ENCODE assay signal across 7 cellular contexts in genomic region chr6:107962723-107963122, GRCh38.
"Had no signal": no experiment of that assay in that cellular context is flagged by ENCODE, and none has a peak within 500 bp of the region (broad histone marks: within the 10 kb centered on the region; RNA-seq: fewer than 3 reads in every experiment).

No MANE protein-coding gene starts in this region.

- H3K27ac Mint-ChIP-seq: GM23338, H9, HFFc6 had no signal

- DNase-seq: H9, HCEC 1CT, HFFc6, IMR-90, KBM-7 had no signal

- ATAC-seq: GM23338 had no signal

- H3K27ac ChIP-seq: KMS-11 had no signal

- H3K4me3 ChIP-seq: GM23338 had no signal

- H3K4me3 Mint-ChIP-seq: GM23338, H9, HFFc6 had no signal

- H3K9me3 Mint-ChIP-seq: GM23338, HFFc6 had no signal
